Comparison of ENCODE assay signal across 24 cellular contexts in the genomic region with DNA sequence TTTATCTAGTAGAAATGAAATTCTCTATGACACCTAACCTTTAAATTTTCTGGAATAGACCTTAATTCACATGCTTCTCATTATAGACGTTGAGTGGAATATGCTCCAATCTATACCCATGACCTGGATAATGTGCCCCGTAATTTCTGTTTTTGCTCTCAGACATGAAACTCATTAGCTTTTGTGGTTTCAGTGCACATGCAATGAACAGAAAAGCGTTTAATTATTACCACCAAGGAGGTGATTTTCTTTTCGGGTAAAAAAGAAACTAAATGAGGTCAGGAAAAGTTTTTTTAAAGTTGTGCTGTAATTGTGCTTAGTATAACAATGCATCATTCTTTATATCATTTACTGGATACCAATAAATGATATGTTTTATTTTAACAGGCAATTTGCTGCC.
DNase-seq lines count a peak whose midpoint lies in the region; ATAC-seq lines count a peak whose summit lies in the region.
"Had no signal": no experiment of that assay in that cellular context is flagged by ENCODE, and none has a peak within 500 bp of the region (broad histone marks: within the 10 kb centered on the region; RNA-seq: fewer than 3 reads in every experiment).

No MANE protein-coding gene starts in this region.

- ATAC-seq in GM19468 (IDR thresholded peaks at IDR 0.05; ENCODE audit: extremely low read depth, unreplicated experiment) = peak; percentile 50
- ATAC-seq in HG02973 (IDR thresholded peaks at IDR 0.05; ENCODE audit: unreplicated experiment) = peak; percentile 54
- peak; percentile 51 for ATAC-seq in HG03571 (IDR thresholded peaks at IDR 0.05; ENCODE audit: unreplicated experiment)
- no peak for ATAC-seq in HG03342 (IDR thresholded peaks at IDR 0.05; ENCODE audit: unreplicated experiment)
- ATAC-seq in HG02840 (IDR thresholded peaks at IDR 0.05; ENCODE audit: low FRiP score, unreplicated experiment) = no peak
- ATAC-seq: activated T-helper 17 cell treated with anti-CD3 and anti-CD28 coated beads, Interleukin-2, amount 50 U/mL, for 72 hours; gastrocnemius medialis; naive thymus-derived CD8-positive, alpha-beta T cell had no signal

- DNase-seq in renal cortical epithelial cell (ENCODE audit: low read depth) = peak; percentile 8
- no peak for DNase-seq in Ammon's horn (ENCODE audit: low spot score)
- no peak for DNase-seq in glomerular visceral epithelial cell (ENCODE audit: extremely low spot score)
- DNase-seq: activated CD4-positive, alpha-beta memory T cell treated with anti-CD3 and anti-CD28 coated beads for 36 hours; activated CD8-positive, alpha-beta memory T cell treated with anti-CD3 and anti-CD28 coated beads, Interleukin-2, amount 50 U/mL, for 48 hours; anterior cingulate cortex; CD4-positive, CD25-positive, alpha-beta regulatory T cell; esophagus squamous epithelium; gastrocnemius medialis; hypothalamus; Kasumi-1; left ventricle myocardium inferior; naive thymus-derived CD8-positive, alpha-beta T cell; NCI-H187; stimulated activated CD4-positive, alpha-beta T cell treated with anti-CD3 and anti-CD28 coated beads, Interleukin-2, amount 100 ng/mL, for 24 hours; substantia nigra; T-helper 9 cell; upper lobe of left lung had no signal

Comparison
In these comparisons a context has a peak if more than half of its experiments do, and no peak if none do; other contexts are left out.
1. ATAC-seq: peak in GM19468 (single experiment), HG02973 (single experiment) and HG03571 (single experiment); none in HG03342 (single experiment) and HG02840 (single experiment).